ENCODE assay signal across 8 cellular contexts in genomic region chr2:196640031-196640548, GRCh38. TPM values are rescaled to one million over a fixed set of nuclear protein-coding genes. Genes with fewer than 3 reads are reported as not detected.
A peak's percentile ranks its signal among the peaks of the same experiment; 100 is the strongest.
DNase-seq lines count a peak whose midpoint lies in the region; ATAC-seq and TF ChIP-seq lines count a peak whose summit lies in the region.

No MANE protein-coding gene starts in this region.

- CTCF ChIA-PET in T-cell (lab: Charles Lee) = interaction anchor here (0.6 to 1.2 kb wide), 3 partner anchors 25 to 983 kb away, joined by 4 to 11 read pairs (median 4); partner anchors contain the start of gene SLC39A10 (in 1 of the 2)

- peaks cover 20% of the 10 kb centered on the region for H3K4me1 Mint-ChIP-seq in activated T-cell treated with anti-CD3 and anti-CD28 coated beads, Interleukin-2, amount 50 U/mL, for 72 hours (ENCODE audit: low read depth)
- peaks cover 13 to 22% (median 21%) of the 10 kb centered on the region in 3 donors for H3K4me1 Mint-ChIP-seq in T-cell

- peaks cover 0 to 7% (median 3%) of the 10 kb centered on the region in 4 donors for H3K4me1 ChIP-seq in tibial artery

- H3K9me3 Mint-ChIP-seq in activated T-cell treated with anti-CD3 and anti-CD28 coated beads, Interleukin-2, amount 50 U/mL, for 72 hours = peaks cover 0 to 3% of the 10 kb centered on the region in 2 donors
- H3K9me3 Mint-ChIP-seq in T-cell = no peaks in the 10 kb centered on the region

- DNase-seq in activated T-cell treated with anti-CD3 and anti-CD28 coated beads, Interleukin-2, amount 50 U/mL, for 72 hours = no peak
- no peak for DNase-seq in activated T-cell treated with anti-CD3 and anti-CD28 coated beads, Interleukin-2, amount 50 U/mL, for 48 hours
- DNase-seq in T-cell (no peak), tibial artery (no peak), OCI-M1 (lab: John Stamatoyannopoulos, UW) (no peak)
- no peak for DNase-seq in activated effector memory CD4-positive, alpha-beta T cell treated with anti-CD3 and anti-CD28 coated beads, Interleukin-2, amount 50 U/mL, for 16 hours

- H3K36me3 ChIP-seq in tibial artery = no peaks in the 10 kb centered on the region

- H3K27ac ChIP-seq in tibial artery = peak overlapping the region; percentile 7 to 38

- H3K4me3 ChIP-seq in iPS-18c (ENCODE audit: insufficient read depth, low read depth, low read length) (peak overlapping the region; percentile 92), tibial artery (peak overlapping the region; percentile 53 to 65)

- POLR2A ChIA-PET in T-cell (lab: Charles Lee) = no interaction called here

- no peak for ATAC-seq in activated T-cell treated with anti-CD3 and anti-CD28 coated beads, Interleukin-2, amount 50 U/mL, for 72 hours (replicated peaks in 1 of 2)
- ATAC-seq in T-cell (replicated peaks in 1 of 4) (no peak), GM19452 (IDR thresholded peaks at IDR 0.05; ENCODE audit: unreplicated experiment) (no peak)

- no peak for TF ChIP-seq CTCF in tibial artery (IDR thresholded peaks at IDR 0.05)

- H3K27ac Mint-ChIP-seq in activated T-cell treated with anti-CD3 and anti-CD28 coated beads, Interleukin-2, amount 50 U/mL, for 72 hours = peak overlapping the region; percentile 75
- H3K27ac Mint-ChIP-seq in T-cell = no peak overlapping the region

- no peaks in the 10 kb centered on the region for H3K27me3 Mint-ChIP-seq in activated T-cell treated with anti-CD3 and anti-CD28 coated beads, Interleukin-2, amount 50 U/mL, for 72 hours (ENCODE audit: low read depth)
- H3K27me3 Mint-ChIP-seq in T-cell = no peaks in the 10 kb centered on the region

- intact Hi-C loops in tibial artery (cut with DNase I; ENCODE audit: low total_unique reads) = no loop called here

- no peaks in the 10 kb centered on the region for H3K36me3 Mint-ChIP-seq in activated T-cell treated with anti-CD3 and anti-CD28 coated beads, Interleukin-2, amount 50 U/mL, for 72 hours (ENCODE audit: insufficient read depth in 2 of 2)
- no peaks in the 10 kb centered on the region for H3K36me3 Mint-ChIP-seq in T-cell

- H3K9me3 ChIP-seq in iPS-18c (ENCODE audit: control insufficient read depth, insufficient read depth, low read length) = no peaks in the 10 kb centered on the region
- H3K9me3 ChIP-seq in tibial artery = no peaks in the 10 kb centered on the region

- H3K27me3 ChIP-seq in tibial artery = no peaks in the 10 kb centered on the region

- peak overlapping the region; percentile 83 to 86 for H3K4me3 Mint-ChIP-seq in activated T-cell treated with anti-CD3 and anti-CD28 coated beads, Interleukin-2, amount 50 U/mL, for 72 hours
- peak overlapping the region; percentile 82 to 90 (median 83) for H3K4me3 Mint-ChIP-seq in T-cell

RNA-seq across cellular contexts. Expression of gene CCDC150, which starts 0.6 kb away (rescaled TPM):
- total RNA-seq in activated T-cell treated with anti-CD3 and anti-CD28 coated beads, Interleukin-2, amount 50 U/mL, for 72 hours = 10 to 100 TPM; 20.9 to 22.2 TPM
- total RNA-seq in T-cell = 1 to 10 TPM in 3 of 5 donors, under 1 TPM in 2; 0.60 to 1.9 (median 1.1) TPM

RNA-seq across cellular contexts. Expression of gene HECW2, which starts 46.7 kb away (rescaled TPM):
- 1 to 10 TPM; 4.4 to 5.2 TPM for total RNA-seq in activated T-cell treated with anti-CD3 and anti-CD28 coated beads, Interleukin-2, amount 50 U/mL, for 72 hours
- 1 to 10 TPM in 1 of 5 donors, under 1 TPM in 4; 0.10 to 2.9 (median 0.44) TPM for total RNA-seq in T-cell

Comparison
In these comparisons a context has a peak if more than half of its experiments do, and no peak if none do; other contexts are left out.
1. RNA of gene CCDC150, which starts 0.6 kb away (total RNA-seq): 20.9 to 22.2 TPM in activated T-cell treated with anti-CD3 and anti-CD28 coated beads, Interleukin-2, amount 50 U/mL, for 72 hours; 0.60 to 1.9 TPM in T-cell; every median in the first group is over 4 times any median in the second.